ENCODE assay signal across 8 cellular contexts in the genomic region with DNA sequence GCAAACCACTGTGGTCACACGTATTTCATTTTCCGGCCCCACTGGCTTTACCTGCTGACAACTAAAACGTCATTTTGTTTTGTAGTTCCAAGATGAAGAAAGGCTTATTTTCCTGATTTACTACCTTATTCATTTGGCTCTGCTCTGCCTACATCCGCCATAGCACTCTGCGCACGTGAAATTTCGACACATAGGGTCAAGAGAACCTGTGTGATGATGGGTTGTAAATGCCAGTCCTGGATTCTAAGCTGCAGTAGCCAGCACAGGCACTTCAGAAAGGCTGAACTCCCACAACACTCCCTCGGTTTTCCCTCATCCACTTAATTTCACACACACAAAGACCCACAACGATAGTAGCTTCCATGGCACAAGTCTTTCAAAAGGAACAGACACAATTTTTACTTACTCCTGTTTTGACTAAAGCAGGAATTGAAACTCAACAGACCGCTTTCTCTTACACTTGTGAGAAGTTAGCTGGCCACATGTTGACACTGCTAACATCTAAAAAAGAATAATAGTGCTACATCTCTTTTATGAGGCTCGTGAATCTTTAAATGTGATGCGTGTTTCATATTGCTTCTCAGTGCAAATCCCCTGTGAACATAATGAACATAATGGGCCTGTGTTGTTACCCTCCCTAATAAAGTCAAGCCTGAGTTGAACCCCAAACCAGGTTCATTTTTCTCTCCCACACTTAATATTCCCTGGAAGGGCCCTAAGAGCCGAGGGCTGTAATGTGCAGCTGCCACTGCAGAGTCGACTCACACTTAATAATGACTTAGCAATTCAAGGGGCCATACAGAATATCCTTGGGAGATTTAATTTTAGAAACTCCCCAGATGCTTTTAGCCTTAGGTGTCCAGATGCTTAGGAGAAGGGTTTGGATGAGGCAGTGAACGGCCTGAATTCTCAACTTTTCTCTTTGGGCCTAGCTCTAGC. TPM values are rescaled to one million over a fixed set of nuclear protein-coding genes. Genes with fewer than 3 reads are reported as not detected.
DNase-seq lines count a peak whose midpoint lies in the region; ATAC-seq and TF ChIP-seq lines count a peak whose summit lies in the region.

No MANE protein-coding gene starts in this region.

- H2AK5ac ChIP-seq in IMR-90 (ENCODE audit: low read depth, low read length) = peak overlapping the region; percentile 92

- CTCF ChIA-PET in IMR-90 (lab: Yijun Ruan, JAX) = interaction anchor here (0.7 to 1.8 kb wide), 7 partner anchors 50 to 360 kb away, joined by 3 to 7 read pairs (median 3); no protein-coding TSS in a partner anchor

- peak overlapping the region; percentile 48 to 87 for H4K8ac ChIP-seq in IMR-90 (ENCODE audit: low read depth in 2 of 2, low read length in 2 of 2)

- peak overlapping the region; percentile 40 for H2BK5ac ChIP-seq in IMR-90 (ENCODE audit: low read depth, low read length, poor library complexity, severe bottlenecking)

- POLR2A ChIA-PET in IMR-90 (lab: Charles Lee; ENCODE audit: unreplicated experiment) = no interaction called here
- POLR2A ChIA-PET in activated naive CD8-positive, alpha-beta T cell treated with anti-CD3 and anti-CD28 coated beads, Interleukin-2, amount 10 ng/mL, durations not matched to agents 7 days and 5 days (lab: Charles Lee) = interaction anchor here (0.6 to 1.7 kb wide), 3 partner anchors 25 to 161 kb away, joined by 3 to 9 read pairs (median 5); no protein-coding TSS in a partner anchor

- H3K27ac Mint-ChIP-seq in activated naive CD8-positive, alpha-beta T cell treated with anti-CD3 and anti-CD28 coated beads, Interleukin-2, amount 10 ng/mL, durations not matched to agents 7 days and 5 days = peak overlapping the region; percentile 43

- H4K20me1 ChIP-seq in IMR-90 (ENCODE audit: insufficient read depth, low read length) = no peaks in the 10 kb centered on the region

- H2AFZ ChIP-seq in IMR-90 (replicated peaks; ENCODE audit: low read length, poor library complexity) = peak overlapping the region; percentile 82

- H3K27me3 Mint-ChIP-seq in activated naive CD8-positive, alpha-beta T cell treated with anti-CD3 and anti-CD28 coated beads, Interleukin-2, amount 10 ng/mL, durations not matched to agents 7 days and 5 days = peaks cover 18% of the 10 kb centered on the region

- H3K4me2 ChIP-seq in IMR-90 (ENCODE audit: low read depth, low read length) = no peak overlapping the region; the same call in 1 of the 2 replicates

- peak overlapping the region; percentile 93 for H2BK20ac ChIP-seq in IMR-90 (ENCODE audit: low read depth, low read length)

- peak overlapping the region; percentile 94 for H2BK120ac ChIP-seq in IMR-90 (ENCODE audit: low read depth, low read length)

- TF ChIP-seq CTCF in GM06990 (IDR thresholded peaks at IDR 0.05; ENCODE audit: insufficient read depth, low read length, poor library complexity, severe bottlenecking) = no peak
- no peak for TF ChIP-seq CTCF in IMR-90 (conservative IDR thresholded peaks at IDR 0.05; ENCODE audit: low read depth, low read length)
- TF ChIP-seq CTCF in neutrophil (IDR thresholded peaks at IDR 0.05) = no peak
- no peak for TF ChIP-seq CTCF in thyroid gland (IDR thresholded peaks at IDR 0.05)

- H3K36me3 ChIP-seq in GM06990 (ENCODE audit: control insufficient read depth, insufficient read depth, low read length) (no peaks in the 10 kb centered on the region), IMR-90 (ENCODE audit: control insufficient read depth, insufficient read depth, low read length) (no peaks in the 10 kb centered on the region), neutrophil (no peaks in the 10 kb centered on the region), thyroid gland (no peaks in the 10 kb centered on the region)

- H3K79me1 ChIP-seq in IMR-90 (ENCODE audit: low read depth in 1 of 2, low read length in 2 of 2) = peaks cover 0 to 31% of the 10 kb centered on the region in 2 experiments; a peak in 2 of 4 replicates

- peak; percentile 55 for DNase-seq in GM06990 (ENCODE audit: extremely low read depth, insufficient read length)
- DNase-seq in IMR-90 = peak; percentile 70
- no peak for DNase-seq in activated naive CD8-positive, alpha-beta T cell treated with anti-CD3 and anti-CD28 coated beads, Interleukin-2, amount 10 ng/mL, durations not matched to agents 7 days and 5 days
- DNase-seq in head of caudate nucleus = no peak
- DNase-seq in DMS53 (lab: John Stamatoyannopoulos, UW) = no peak
- no peak for DNase-seq in NCI-H128 (lab: John Stamatoyannopoulos, UW; ENCODE audit: unreplicated experiment)
- no peak for DNase-seq in thyroid gland

- H3K4me1 ChIP-seq in IMR-90 (ENCODE audit: control insufficient read depth, insufficient read depth, low read length) (peaks cover 31% of the 10 kb centered on the region), neutrophil (ENCODE audit: control insufficient read depth in 1 of 2, insufficient read depth in 1 of 2, low read depth in 1 of 2, low read length in 1 of 2) (peaks cover 51 to 58% of the 10 kb centered on the region in 2 experiments), thyroid gland (peaks cover 4 to 23% of the 10 kb centered on the region in 2 donors)

- H3K14ac ChIP-seq in IMR-90 (replicated peaks; ENCODE audit: low read depth, low read length) = peak overlapping the region; percentile 74

- TF ChIP-seq RAD21 in IMR-90 (IDR thresholded peaks at IDR 0.05; ENCODE audit: low read length) = no peak

- peak overlapping the region; percentile 23 for H2AK9ac ChIP-seq in IMR-90 (replicated peaks; ENCODE audit: low read depth, low read length, poor library complexity)

- peak overlapping the region; percentile 91 for H3K4ac ChIP-seq in IMR-90 (ENCODE audit: low read depth, low read length)

- no peak; the same call in 1 of the 2 replicates for ATAC-seq in IMR-90 (ENCODE audit: low read depth)
- ATAC-seq in activated naive CD8-positive, alpha-beta T cell treated with anti-CD3 and anti-CD28 coated beads, Interleukin-2, amount 10 ng/mL, durations not matched to agents 7 days and 5 days (ENCODE audit: low read depth) = no peak

- H4K5ac ChIP-seq in IMR-90 (ENCODE audit: low read depth, low read length) = peak overlapping the region; percentile 23; the same call in 1 of the 2 replicates

- no peaks in the 10 kb centered on the region for H3K9me3 ChIP-seq in IMR-90 (ENCODE audit: control insufficient read depth, insufficient read depth, low read length)
- H3K9me3 ChIP-seq in neutrophil = no peaks in the 10 kb centered on the region
- H3K9me3 ChIP-seq in thyroid gland = no peaks in the 10 kb centered on the region

- dilution Hi-C loops in IMR-90 (cut with HindIII; ENCODE audit: low sequenced_read_pairs, unreplicated experiment) = no loop called here

- H3K27ac ChIP-seq in IMR-90 (ENCODE audit: insufficient read depth, low read length) = peak overlapping the region; percentile 42
- H3K27ac ChIP-seq in neutrophil = peak overlapping the region; percentile 94
- no peak overlapping the region for H3K27ac ChIP-seq in thyroid gland

- no peak for TF ChIP-seq POLR2A in IMR-90 (IDR thresholded peaks at IDR 0.05; ENCODE audit: low read depth, low read length)
- no peak for TF ChIP-seq POLR2A in thyroid gland (IDR thresholded peaks at IDR 0.05)

- H3K4me3 ChIP-seq in GM06990 (replicated peaks; ENCODE audit: low read depth, low read length) (0 out of 2 replicates have a peak overlapping the region, but pooled peaks have one; percentile 7), IMR-90 (ENCODE audit: insufficient read depth, low read depth, low read length) (no peak overlapping the region), neutrophil (ENCODE audit: low read depth in 1 of 2, low read length in 1 of 2) (peak overlapping the region; percentile 30 to 74), thyroid gland (replicated peaks in 1 of 3) (no peak overlapping the region)

- peak overlapping the region; percentile 79; the same call in 2 of the 3 replicates for H2BK15ac ChIP-seq in IMR-90 (ENCODE audit: low read depth, low read length)

- BruUV-seq in IMR-90 (replicated peaks; lab: Mats Ljungman, UMichigan) = no TSS peak

- H3K27me3 ChIP-seq in GM06990 (replicated peaks; ENCODE audit: control insufficient read depth, insufficient read depth, low read length) = no peaks in the 10 kb centered on the region
- no peaks in the 10 kb centered on the region for H3K27me3 ChIP-seq in IMR-90 (ENCODE audit: control insufficient read depth, insufficient read depth, low read length)
- no peaks in the 10 kb centered on the region for H3K27me3 ChIP-seq in neutrophil
- H3K27me3 ChIP-seq in thyroid gland = no peaks in the 10 kb centered on the region

- H3K4me1 Mint-ChIP-seq in activated naive CD8-positive, alpha-beta T cell treated with anti-CD3 and anti-CD28 coated beads, Interleukin-2, amount 10 ng/mL, durations not matched to agents 7 days and 5 days = peaks cover 58% of the 10 kb centered on the region

- in situ Hi-C loops in IMR-90 (cut with MboI; ENCODE audit: low sequenced_read_pairs) = no loop called here

- intact Hi-C loops in IMR-90 (cut with micrococcal nuclease) (loop anchor here (1.0 to 10.0 kb wide), 4 partner anchors 153 to 978 kb away; no protein-coding TSS in a partner anchor), head of caudate nucleus (cut with DNase I) (no loop called here), thyroid gland (cut with DNase I) (no loop called here)

- peak overlapping the region; percentile 75 for H3K23ac ChIP-seq in IMR-90 (ENCODE audit: low read depth, low read length)

- peak overlapping the region; percentile 86 for H4K91ac ChIP-seq in IMR-90 (ENCODE audit: insufficient read depth, low read depth, low read length)

- peak overlapping the region; percentile 57 for H3K4me3 Mint-ChIP-seq in activated naive CD8-positive, alpha-beta T cell treated with anti-CD3 and anti-CD28 coated beads, Interleukin-2, amount 10 ng/mL, durations not matched to agents 7 days and 5 days

- peak overlapping the region; percentile 57; the same call in 1 of the 2 replicates for H3K56ac ChIP-seq in IMR-90 (ENCODE audit: extremely low read depth, insufficient read depth, low read length)

- H3K9me1 ChIP-seq in IMR-90 (ENCODE audit: insufficient read depth, low read length) = peaks cover 18% of the 10 kb centered on the region

- no peaks in the 10 kb centered on the region for H3K36me3 Mint-ChIP-seq in activated naive CD8-positive, alpha-beta T cell treated with anti-CD3 and anti-CD28 coated beads, Interleukin-2, amount 10 ng/mL, durations not matched to agents 7 days and 5 days

- H3K18ac ChIP-seq in IMR-90 (ENCODE audit: low read depth, low read length) = peak overlapping the region; percentile 56; the same call in 1 of the 2 replicates

- no peak overlapping the region; the same call in 1 of the 2 replicates for H3K9ac ChIP-seq in IMR-90 (ENCODE audit: low read depth, low read length)

- H3K9me3 Mint-ChIP-seq in activated naive CD8-positive, alpha-beta T cell treated with anti-CD3 and anti-CD28 coated beads, Interleukin-2, amount 10 ng/mL, durations not matched to agents 7 days and 5 days = no peaks in the 10 kb centered on the region

- WGBS in IMR-90 (ENCODE audit: extremely low coverage in 2 of 2, insufficient read length in 1 of 2), 2 experiments = 70% methylated on average over 4 of the region's 15 CpGs; no CpG with 5 or more reads in 1 of the 2 experiments
- WGBS in thyroid gland, 2 donors = 86 to 89% methylated on average over 15 of the region's 15 CpGs

RNA-seq across cellular contexts. Expression of a gene that starts 1.5 kb away (rescaled TPM):
- total RNA-seq in IMR-90 (2012; rRNA removed) = 16.7 and 56.5 TPM in 2 replicates
- 34.5 and 45.0 TPM in 2 replicates for polyA plus RNA-seq in IMR-90 (2012; rRNA removed)
- 33.2 and 58.6 TPM in 2 replicates for polyA plus RNA-seq in IMR-90 (2012; cell fraction: cytosol; rRNA removed)
- 85.5 and 137 TPM in 2 replicates for polyA plus RNA-seq in IMR-90 (2012; cell fraction: nucleus; rRNA removed; ENCODE audit: low replicate concordance)
- 10 to 100 TPM; 23.0 to 29.7 TPM for total RNA-seq in activated naive CD8-positive, alpha-beta T cell treated with anti-CD3 and anti-CD28 coated beads, Interleukin-2, amount 10 ng/mL, durations not matched to agents 7 days and 5 days
- 10 to 100 TPM in 1 of 4 donors, 1 to 10 TPM in 3; 2.9 to 18.7 (median 7.7) TPM for total RNA-seq in thyroid gland

Comparison
In these comparisons a context has a peak if more than half of its experiments do, and no peak if none do; other contexts are left out.
1. DNase-seq: peak in GM06990 (single experiment) and IMR-90 (single experiment); none in activated naive CD8-positive, alpha-beta T cell treated with anti-CD3 and anti-CD28 coated beads, Interleukin-2, amount 10 ng/mL, durations not matched to agents 7 days and 5 days (single experiment), head of caudate nucleus (0 of 42), DMS53 (single experiment), NCI-H128 (single experiment) and thyroid gland (0 of 2).
2. H3K4me3 ChIP-seq: peak in GM06990 (single experiment) and neutrophil (2 of 2); none in IMR-90 (single experiment) and thyroid gland (0 of 3).
3. H3K27ac ChIP-seq: peak in IMR-90 (single experiment) and neutrophil (single experiment); none in thyroid gland (0 of 3).